15 cellular contexts compared by ENCODE assay signal in the genomic region with DNA sequence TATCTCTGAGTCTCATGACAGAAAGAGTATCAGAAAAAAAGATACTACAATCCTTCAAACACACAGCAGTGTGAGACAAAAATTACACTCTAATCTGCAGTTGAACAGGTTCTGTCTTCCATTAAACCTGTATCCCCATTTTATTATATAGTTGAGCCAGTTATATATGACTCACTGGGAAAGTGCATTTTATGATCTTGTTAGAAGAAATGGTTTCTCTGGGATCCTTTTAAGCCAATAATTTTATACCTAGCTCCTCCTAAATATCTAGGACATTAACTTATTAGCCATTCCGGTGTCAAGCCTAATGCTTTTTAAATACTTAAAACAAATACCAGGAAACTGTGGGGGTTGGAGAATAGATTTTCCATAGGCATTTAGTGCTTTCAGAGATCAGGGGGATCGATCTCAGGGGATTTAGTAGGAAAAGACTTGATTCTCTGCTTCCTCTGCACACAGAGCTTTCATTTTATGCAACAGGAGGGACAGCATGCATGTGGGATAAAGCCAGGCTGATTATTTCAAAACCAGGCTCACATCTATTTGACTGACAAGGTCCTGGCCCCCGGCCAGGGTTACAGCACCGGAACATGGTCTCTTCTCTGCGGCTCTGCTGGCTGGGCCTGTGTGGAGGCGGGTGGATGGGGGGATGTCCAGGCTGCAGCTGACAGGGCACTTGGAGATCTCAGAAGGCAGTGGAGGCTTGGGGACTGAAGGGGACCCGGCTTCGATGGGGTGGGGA.
A peak's percentile ranks its signal among the peaks of the same experiment; 100 is the strongest.
DNase-seq lines count a peak whose midpoint lies in the region; ATAC-seq and TF ChIP-seq lines count a peak whose summit lies in the region.
"Had no signal": no experiment of that assay in that cellular context is flagged by ENCODE, and none has a peak within 500 bp of the region (broad histone marks: within the 10 kb centered on the region; RNA-seq: fewer than 3 reads in every experiment).

No MANE protein-coding gene starts in this region.

- H3K9me2 ChIP-seq in hepatocyte (replicated peaks; ENCODE audit: insufficient read depth) = no peaks in the 10 kb centered on the region

- TF ChIP-seq POLR2A in thyroid gland (IDR thresholded peaks at IDR 0.05) (no peak), ovary (IDR thresholded peaks at IDR 0.05) (no peak)

- H3K4me1 ChIP-seq in mammary epithelial cell (ENCODE audit: insufficient read depth, low read length) (no peaks in the 10 kb centered on the region), hepatocyte (ENCODE audit: insufficient read depth) (peaks cover 38% of the 10 kb centered on the region), thyroid gland (peaks cover 0 to 9% of the 10 kb centered on the region in 2 donors), ovary (ENCODE audit: insufficient read depth) (peaks cover 1% of the 10 kb centered on the region)

- H3K79me2 ChIP-seq in mammary epithelial cell (ENCODE audit: insufficient read depth, low read length) = no peaks in the 10 kb centered on the region
- H3K79me2 ChIP-seq in hepatocyte = no peaks in the 10 kb centered on the region

- dilution Hi-C loops in mammary epithelial cell (cut with HindIII; ENCODE audit: low sequenced_read_pairs) = loop anchor here (5.0 kb wide), 1 partner anchor 45 kb away; no protein-coding TSS in a partner anchor

- no peak overlapping the region for H3K4me3 Mint-ChIP-seq in MCF 10A (ENCODE audit: unreplicated experiment)
- no peak overlapping the region for H3K4me3 Mint-ChIP-seq in activated CD4-positive, alpha-beta T cell treated with anti-CD3 and anti-CD28 coated beads for 36 hours
- H3K4me3 Mint-ChIP-seq: activated CD8-positive, alpha-beta T cell treated with anti-CD3 and anti-CD28 coated beads for 36 hours; effector memory CD8-positive, alpha-beta T cell; stimulated activated naive CD8-positive, alpha-beta T cell treated with anti-CD3 and anti-CD28 coated beads, Interleukin-15, Interleukin-2, amounts not matched to agents 100 ng/mL and 50 ng/mL, for 24 hours had no signal

- no TSS peak for BruUV-seq in MCF 10A (replicated peaks; lab: Mats Ljungman, UMichigan)
- no TSS peak for BruUV-seq in mammary epithelial cell (replicated peaks; lab: Mats Ljungman, UMichigan)

- H3K27me3 Mint-ChIP-seq in MCF 10A (ENCODE audit: insufficient read depth, unreplicated experiment) = no peaks in the 10 kb centered on the region
- H3K27me3 Mint-ChIP-seq in activated CD4-positive, alpha-beta T cell treated with anti-CD3 and anti-CD28 coated beads for 36 hours = no peaks in the 10 kb centered on the region
- H3K27me3 Mint-ChIP-seq: activated CD8-positive, alpha-beta T cell treated with anti-CD3 and anti-CD28 coated beads for 36 hours; stimulated activated naive CD8-positive, alpha-beta T cell treated with anti-CD3 and anti-CD28 coated beads, Interleukin-15, Interleukin-2, amounts not matched to agents 100 ng/mL and 50 ng/mL, for 24 hours had no signal

- ATAC-seq in activated CD4-positive, alpha-beta T cell treated with anti-CD3 and anti-CD28 coated beads for 36 hours = no peak
- ATAC-seq in GM21423 (IDR thresholded peaks at IDR 0.05; ENCODE audit: unreplicated experiment) = no peak
- ATAC-seq: activated CD8-positive, alpha-beta T cell treated with anti-CD3 and anti-CD28 coated beads for 36 hours; effector memory CD8-positive, alpha-beta T cell had no signal

- no peak for TF ChIP-seq EP300 in ovary (IDR thresholded peaks at IDR 0.05)

- H4K20me1 ChIP-seq in mammary epithelial cell (ENCODE audit: insufficient read depth, low read length) (no peaks in the 10 kb centered on the region), hepatocyte (ENCODE audit: insufficient read depth, poor library complexity, severe bottlenecking) (no peaks in the 10 kb centered on the region)

- H3K4me3 ChIP-seq in mammary epithelial cell (replicated peaks in 1 of 3; ENCODE audit: insufficient read depth in 1 of 3, low read depth in 2 of 3, low read length in 3 of 3) (no peak overlapping the region), hepatocyte (no peak overlapping the region), thyroid gland (replicated peaks in 1 of 3) (no peak overlapping the region), ovary (no peak overlapping the region)

- H3K9me3 Mint-ChIP-seq in MCF 10A (ENCODE audit: unreplicated experiment) = no peaks in the 10 kb centered on the region
- no peaks in the 10 kb centered on the region for H3K9me3 Mint-ChIP-seq in activated CD4-positive, alpha-beta T cell treated with anti-CD3 and anti-CD28 coated beads for 36 hours (ENCODE audit: low read depth)
- H3K9me3 Mint-ChIP-seq: activated CD8-positive, alpha-beta T cell treated with anti-CD3 and anti-CD28 coated beads for 36 hours; effector memory CD8-positive, alpha-beta T cell; stimulated activated naive CD8-positive, alpha-beta T cell treated with anti-CD3 and anti-CD28 coated beads, Interleukin-15, Interleukin-2, amounts not matched to agents 100 ng/mL and 50 ng/mL, for 24 hours had no signal

- CTCF ChIA-PET in MCF 10A (lab: Yijun Ruan, JAX) = interaction anchor here (0.9 to 1.4 kb wide), 4 partner anchors 29 to 71 kb away, joined by 3 to 4 read pairs (median 4); no protein-coding TSS in a partner anchor
- CTCF ChIA-PET in mammary epithelial cell (lab: Charles Lee; ENCODE audit: low non-redundant PET) = no interaction called here
- CTCF ChIA-PET in activated CD4-positive, alpha-beta T cell treated with anti-CD3 and anti-CD28 coated beads for 36 hours (lab: Charles Lee) = interaction anchor here (0.6 kb wide), 2 partner anchors 25 to 117 kb away, joined by 3 read pairs; no protein-coding TSS in a partner anchor

- POLR2A ChIA-PET in MCF 10A (lab: Yijun Ruan, JAX) = interaction anchor here (1.0 to 1.3 kb wide), 5 partner anchors 9 to 644 kb away, joined by 3 to 4 read pairs (median 3); no protein-coding TSS in a partner anchor
- POLR2A ChIA-PET in activated CD4-positive, alpha-beta T cell treated with anti-CD3 and anti-CD28 coated beads for 36 hours (lab: Charles Lee) = no interaction called here

- DNase-seq in MCF 10A (ENCODE audit: unreplicated experiment) (peak; percentile 73), mammary epithelial cell (no peak), hepatocyte (ENCODE audit: low spot score) (peak; percentile 52), thyroid gland (peak; percentile 34 to 46), ovary (no peak)
- no peak for DNase-seq in activated CD4-positive, alpha-beta T cell treated with anti-CD3 and anti-CD28 coated beads for 36 hours
- DNase-seq: activated CD8-positive, alpha-beta T cell treated with anti-CD3 and anti-CD28 coated beads for 36 hours; effector memory CD8-positive, alpha-beta T cell; GF-D8; HCEC 1CT; NK-92 treated with Interleukin-12 subunit alpha and Interleukin-12 subunit beta, amount 100 ng/mL, for 24 hours; T-helper 1 cell had no signal

- no peaks in the 10 kb centered on the region for H3K36me3 ChIP-seq in mammary epithelial cell (ENCODE audit: insufficient read depth, low read length)
- H3K36me3 ChIP-seq in hepatocyte (replicated peaks; ENCODE audit: insufficient read depth, low read depth) = no peaks in the 10 kb centered on the region
- no peaks in the 10 kb centered on the region for H3K36me3 ChIP-seq in thyroid gland
- no peaks in the 10 kb centered on the region for H3K36me3 ChIP-seq in ovary

- H3K36me3 Mint-ChIP-seq in MCF 10A (ENCODE audit: insufficient read depth, unreplicated experiment) = no peaks in the 10 kb centered on the region
- no peaks in the 10 kb centered on the region for H3K36me3 Mint-ChIP-seq in activated CD4-positive, alpha-beta T cell treated with anti-CD3 and anti-CD28 coated beads for 36 hours (ENCODE audit: low read depth)

- intact Hi-C loops in MCF 10A (cut with micrococcal nuclease) = no loop called here
- intact Hi-C loops in mammary epithelial cell (cut with micrococcal nuclease) = no loop called here
- intact Hi-C loops in thyroid gland (cut with DNase I) = no loop called here
- intact Hi-C loops in activated CD4-positive, alpha-beta T cell treated with anti-CD3 and anti-CD28 coated beads for 36 hours (cut with DNase I, micrococcal nuclease) = no loop called here
- intact Hi-C loops in ovary (cut with DNase I) = loop anchor here in 1 of 4 donors (10.0 kb wide), 1 partner anchor 62 kb away; no protein-coding TSS in a partner anchor

- WGBS in mammary epithelial cell (ENCODE audit: low coverage, missing lambda C conversion rate) = 67% methylated on average over 8 of the region's 8 CpGs
- 42% methylated on average over 8 of the region's 8 CpGs for WGBS in hepatocyte (ENCODE audit: low lambda C conversion rate, missing lambda C conversion rate)
- WGBS in thyroid gland, 2 donors = 34 to 35% methylated on average over 6 to 8 of the region's 8 CpGs
- WGBS in ovary, 3 donors = 42 to 60% (median 59%) methylated on average over 8 of the region's 8 CpGs

- in situ Hi-C loops in mammary epithelial cell (cut with MboI; ENCODE audit: low sequenced_read_pairs in 2 of 2) = no loop called here

- no peak overlapping the region for H2AFZ ChIP-seq in mammary epithelial cell (ENCODE audit: low read depth, low read length)
- no peak overlapping the region for H2AFZ ChIP-seq in hepatocyte

- H3K4me1 Mint-ChIP-seq in MCF 10A (ENCODE audit: insufficient read depth, unreplicated experiment) = peaks cover 21% of the 10 kb centered on the region
- no peaks in the 10 kb centered on the region for H3K4me1 Mint-ChIP-seq in activated CD4-positive, alpha-beta T cell treated with anti-CD3 and anti-CD28 coated beads for 36 hours

- TF ChIP-seq CTCF in MCF 10A (IDR thresholded peaks at IDR 0.05; ENCODE audit: unreplicated experiment) = no peak
- TF ChIP-seq CTCF in mammary epithelial cell (conservative IDR thresholded peaks at IDR 0.05 in 1 of 2, IDR thresholded peaks at IDR 0.05 in 1 of 2; ENCODE audit: extremely low read depth in 1 of 2, insufficient read depth in 1 of 2, low read depth in 1 of 2, low read length in 2 of 2) = no peak
- TF ChIP-seq CTCF in VCaP (conservative IDR thresholded peaks at IDR 0.05) = no peak
- TF ChIP-seq CTCF in hepatocyte (IDR thresholded peaks at IDR 0.05; ENCODE audit: poor library complexity) = no peak
- no peak for TF ChIP-seq CTCF in thyroid gland (IDR thresholded peaks at IDR 0.05)
- no peak for TF ChIP-seq CTCF in ovary (IDR thresholded peaks at IDR 0.05)

- no peak overlapping the region for H3K27ac Mint-ChIP-seq in MCF 10A (ENCODE audit: low read depth, unreplicated experiment)
- no peak overlapping the region for H3K27ac Mint-ChIP-seq in activated CD4-positive, alpha-beta T cell treated with anti-CD3 and anti-CD28 coated beads for 36 hours
- H3K27ac Mint-ChIP-seq: activated CD8-positive, alpha-beta T cell treated with anti-CD3 and anti-CD28 coated beads for 36 hours; stimulated activated naive CD8-positive, alpha-beta T cell treated with anti-CD3 and anti-CD28 coated beads, Interleukin-15, Interleukin-2, amounts not matched to agents 100 ng/mL and 50 ng/mL, for 24 hours had no signal

- no peak overlapping the region for H3K9ac ChIP-seq in mammary epithelial cell (ENCODE audit: insufficient read depth, low read length)

- peaks cover under 1% of the 10 kb centered on the region for H3K9me3 ChIP-seq in mammary epithelial cell (replicated peaks; ENCODE audit: insufficient read depth, low read length)
- H3K9me3 ChIP-seq in hepatocyte (ENCODE audit: low read depth) = no peaks in the 10 kb centered on the region
- H3K9me3 ChIP-seq in thyroid gland = no peaks in the 10 kb centered on the region
- no peaks in the 10 kb centered on the region for H3K9me3 ChIP-seq in ovary

- no peak overlapping the region for H3K27ac ChIP-seq in mammary epithelial cell (ENCODE audit: insufficient read depth, low read depth, low read length)
- H3K27ac ChIP-seq in VCaP = peak overlapping the region; percentile 29; the same call in 1 of the 2 replicates
- H3K27ac ChIP-seq in hepatocyte = no peak overlapping the region
- H3K27ac ChIP-seq in thyroid gland = no peak overlapping the region
- no peak overlapping the region for H3K27ac ChIP-seq in ovary

- H3K4me2 ChIP-seq in mammary epithelial cell (ENCODE audit: insufficient read depth, low read depth, low read length) = no peak overlapping the region
- peak overlapping the region; percentile 51 for H3K4me2 ChIP-seq in hepatocyte

- no peaks in the 10 kb centered on the region for H3K27me3 ChIP-seq in mammary epithelial cell (ENCODE audit: insufficient read depth, low read length)
- H3K27me3 ChIP-seq in hepatocyte = no peaks in the 10 kb centered on the region
- H3K27me3 ChIP-seq in thyroid gland = no peaks in the 10 kb centered on the region
- H3K27me3 ChIP-seq in ovary = no peaks in the 10 kb centered on the region

Comparison
In these comparisons a context has a peak if more than half of its experiments do, and no peak if none do; other contexts are left out.
1. DNase-seq: peak in MCF 10A (single experiment), hepatocyte (single experiment) and thyroid gland (2 of 2); none in mammary epithelial cell (single experiment), activated CD4-positive, alpha-beta T cell treated with anti-CD3 and anti-CD28 coated beads for 36 hours (single experiment) and ovary (0 of 5).